ENCODE assay signal across 19 cellular contexts in the genomic region with DNA sequence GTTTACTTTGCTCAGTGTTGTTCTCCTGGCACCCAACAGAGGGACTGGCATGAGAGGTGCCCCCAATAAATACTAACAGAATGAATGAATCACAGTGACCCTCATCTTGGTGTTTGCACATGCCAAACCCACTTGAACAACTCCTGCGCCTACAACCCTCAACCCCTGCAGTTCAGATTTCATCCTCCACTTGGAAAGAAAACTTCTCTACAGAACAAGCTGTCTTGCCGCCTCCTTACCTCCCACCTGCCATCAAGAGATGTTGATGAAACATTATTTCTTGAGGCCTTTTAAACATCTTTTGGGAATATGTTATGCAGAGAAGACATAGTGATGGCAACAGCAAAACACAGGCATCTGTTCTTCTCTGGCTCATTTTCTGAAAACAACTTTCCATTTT.
DNase-seq lines count a peak whose midpoint lies in the region; TF ChIP-seq lines count a peak whose summit lies in the region.
"Had no signal": no experiment of that assay in that cellular context is flagged by ENCODE, and none has a peak within 500 bp of the region (broad histone marks: within the 10 kb centered on the region; RNA-seq: fewer than 3 reads in every experiment).

No MANE protein-coding gene starts in this region.

- H3K9me3 ChIP-seq in tibial artery (peaks cover 0 to 4% (median 0%) of the 10 kb centered on the region in 3 donors), GM23248 (ENCODE audit: low read depth) (peaks cover 5% of the 10 kb centered on the region)
- H3K9me3 ChIP-seq: BE2C had no signal

- H3K79me2 ChIP-seq in GM23248 (ENCODE audit: insufficient read depth) = no peaks in the 10 kb centered on the region

- H3K27ac ChIP-seq in caudate nucleus (ENCODE audit: low read depth, low read length) = peak overlapping the region; percentile 62
- H3K27ac ChIP-seq in tibial artery = no peak overlapping the region
- H3K27ac ChIP-seq in GM23248 = no peak overlapping the region
- H3K27ac ChIP-seq: BLaER1 had no signal

- WGBS in GM23248 (ENCODE audit: low coverage in 1 of 2, low lambda C conversion rate in 2 of 2, missing lambda C conversion rate in 2 of 2), 2 experiments = 78 to 84% methylated on average over 2 of the region's 2 CpGs

- intact Hi-C loops in head of caudate nucleus (cut with DNase I) (no loop called here), tibial artery (cut with DNase I; ENCODE audit: low total_unique reads) (no loop called here)

- DNase-seq in caudate nucleus (lab: John Stamatoyannopoulos, UW) (peak in 10 of 61 donors; percentile 2 to 52 (median 4)), head of caudate nucleus (peak in 24 of 42 donors; percentile 4 to 70 (median 26)), middle frontal gyrus (ENCODE audit: extremely low spot score, low spot score) (peak; percentile 19), putamen (ENCODE audit: low spot score) (peak; percentile 9), tibial artery (no peak), kidney glomerular epithelial cell (lab: John Stamatoyannopoulos, UW) (no peak), GM23248 (no peak)
- no peak for DNase-seq in activated naive CD4-positive, alpha-beta T cell (lab: John Stamatoyannopoulos, UW)
- DNase-seq: 8988T; ACHN; BE2C; C1 segment of cervical spinal cord; CD4-positive, alpha-beta memory T cell; CD4-positive, CD25-positive, alpha-beta regulatory T cell; CD8-positive, alpha-beta memory T cell; COR-L47; DMS79 treated with DMSO at 0.1 percent for 48 hours; GF-D8 had no signal

- H3K4me1 ChIP-seq in tibial artery (no peaks in the 10 kb centered on the region), GM23248 (ENCODE audit: insufficient read depth) (no peaks in the 10 kb centered on the region)
- H3K4me1 ChIP-seq: BE2C, BLaER1 had no signal

- no peaks in the 10 kb centered on the region for H3K27me3 ChIP-seq in tibial artery
- no peaks in the 10 kb centered on the region for H3K27me3 ChIP-seq in GM23248 (replicated peaks; ENCODE audit: insufficient read depth)
- H3K27me3 ChIP-seq: BE2C, BLaER1 had no signal

- no peak overlapping the region for H3K4me2 ChIP-seq in GM23248 (ENCODE audit: unreplicated experiment)
- H3K4me2 ChIP-seq: BLaER1 had no signal

- no peak for TF ChIP-seq CTCF in tibial artery (IDR thresholded peaks at IDR 0.05)

- H4K20me1 ChIP-seq in GM23248 (ENCODE audit: insufficient read depth) = no peaks in the 10 kb centered on the region
- H4K20me1 ChIP-seq: BLaER1 had no signal

- no peak overlapping the region for H3K9ac ChIP-seq in GM23248
- H3K9ac ChIP-seq: BLaER1 had no signal

- no peaks in the 10 kb centered on the region for H3F3A ChIP-seq in GM23248 (ENCODE audit: insufficient read depth)

- no peak overlapping the region for H3K4me3 ChIP-seq in tibial artery
- H3K4me3 ChIP-seq in GM23248 = no peak overlapping the region
- H3K4me3 ChIP-seq: BLaER1 had no signal

- no peaks in the 10 kb centered on the region for H3K9me2 ChIP-seq in GM23248 (ENCODE audit: insufficient read depth)

- no peak overlapping the region for H2AFZ ChIP-seq in GM23248

- in situ Hi-C loops in GM23248 (cut with MboI) = no loop called here

- H3K36me3 ChIP-seq in tibial artery = no peaks in the 10 kb centered on the region
- H3K36me3 ChIP-seq in GM23248 (ENCODE audit: low read depth) = no peaks in the 10 kb centered on the region
- H3K36me3 ChIP-seq: BE2C, BLaER1 had no signal

Comparison
In these comparisons a context has a peak if more than half of its experiments do, and no peak if none do; other contexts are left out.
1. DNase-seq: peak in head of caudate nucleus (24 of 42), middle frontal gyrus (single experiment) and putamen (single experiment); none in tibial artery (0 of 2), kidney glomerular epithelial cell (single experiment), activated naive CD4-positive, alpha-beta T cell (0 of 4) and GM23248 (single experiment).